In genomic region chr22:19446603-19447387, GRCh38 we compare ENCODE assay signal across 6 cellular contexts.
DNase-seq lines count a peak whose midpoint lies in the region; ATAC-seq, FAIRE-seq and TF ChIP-seq lines count a peak whose summit lies in the region.

No MANE protein-coding gene starts in this region.

- no peak for TF ChIP-seq CTCF in D721Med (IDR thresholded peaks at IDR 0.05; ENCODE audit: insufficient read depth, missing control alignments)

- ATAC-seq in GM19351 (IDR thresholded peaks at IDR 0.05; ENCODE audit: unreplicated experiment) (peak; percentile 7), HG03159 (IDR thresholded peaks at IDR 0.05; ENCODE audit: unreplicated experiment) (no peak)

- in situ Hi-C loops in ACHN (cut with HindIII; ENCODE audit: low pct_ligation_motif_present, low pct_unique_long_range_greater_than_20kb, low sequenced_read_pairs) = no loop called here

- no peak for FAIRE-seq in D721Med (lab: Jason Lieb, UNC)

- DNase-seq in SW480 (ENCODE audit: low spot score) = peak; percentile 2
- peak; percentile 20 for DNase-seq in iris pigment epithelial cell (ENCODE audit: low read depth)
- no peak for DNase-seq in D721Med (ENCODE audit: insufficient read length, low spot score)
- no peak for DNase-seq in ACHN

Comparison
In these comparisons a context has a peak if more than half of its experiments do, and no peak if none do; other contexts are left out.
1. DNase-seq: peak in SW480 (single experiment) and iris pigment epithelial cell (single experiment); none in D721Med (single experiment) and ACHN (single experiment).